In genomic region chr15:75428152-75428551, GRCh38 we compare ENCODE assay signal across 26 cellular contexts. TPM values are rescaled to one million over a fixed set of nuclear protein-coding genes. Genes with fewer than 3 reads are reported as not detected.
DNase-seq lines count a peak whose midpoint lies in the region; ATAC-seq, FAIRE-seq and TF ChIP-seq lines count a peak whose summit lies in the region.
"Had no signal": no experiment of that assay in that cellular context is flagged by ENCODE, and none has a peak within 500 bp of the region (broad histone marks: within the 10 kb centered on the region; RNA-seq: fewer than 3 reads in every experiment).

No MANE protein-coding gene starts in this region.

- intact Hi-C loops in kidney (cut with DNase I) = no loop called here

- POLR2A ChIA-PET in HEK293 (lab: Yijun Ruan, JAX) = interaction anchor here (1.5 kb wide), 1 partner anchor 60 kb away, joined by 4 read pairs; the partner anchor contains the start of gene MAN2C1
- POLR2A ChIA-PET in WTC11 (lab: Charles Lee) = no interaction called here

- FAIRE-seq in kidney (lab: Jason Lieb, UNC) = no peak
- FAIRE-seq: A204.1, GM12878, GM12892, GM19239 had no signal

- H3K4me1 ChIP-seq in HEK293 (ENCODE audit: control insufficient read depth, insufficient read depth, low read length) = 0 out of 2 replicates have a peak, but pooled peaks cover 2% of the 10 kb centered on the region
- H3K4me1 ChIP-seq in kidney (ENCODE audit: control insufficient read depth in 1 of 2, insufficient read depth in 1 of 2, low read depth in 1 of 2, low read length in 2 of 2) = no peaks in the 10 kb centered on the region
- H3K4me1 ChIP-seq: BE2C, BLaER1 had no signal

- no peaks in the 10 kb centered on the region for H3K4me1 Mint-ChIP-seq in WTC11

- peaks cover 41 to 69% of the 10 kb centered on the region in 2 experiments for H3K36me3 ChIP-seq in HEK293 (ENCODE audit: control insufficient read depth in 2 of 2, insufficient read depth in 1 of 2, low read length in 2 of 2)
- peaks cover 5 to 16% of the 10 kb centered on the region in 2 donors for H3K36me3 ChIP-seq in kidney (ENCODE audit: control insufficient read depth in 1 of 2, insufficient read depth in 2 of 2, low read length in 2 of 2)

- H3K4me3 ChIP-seq in HEK293 (ENCODE audit: low read depth, low read length) (no peak overlapping the region), kidney (ENCODE audit: low read length in 2 of 2) (no peak overlapping the region)
- H3K4me3 ChIP-seq: BLaER1, GM12878 had no signal

- CTCF ChIA-PET in HEK293 (lab: Yijun Ruan, JAX) = interaction anchor here (0.9 kb wide), 1 partner anchor 26 kb away, joined by 3 read pairs; no protein-coding TSS in a partner anchor
- CTCF ChIA-PET in WTC11 (lab: Charles Lee) = no interaction called here

- H3K9ac ChIP-seq in kidney (ENCODE audit: low read length in 2 of 2) = no peak overlapping the region
- H3K9ac ChIP-seq: BLaER1 had no signal

- DNase-seq in WTC11 (ENCODE audit: low spot score) (no peak), kidney (peak; percentile 20), kidney glomerular epithelial cell (lab: John Stamatoyannopoulos, UW) (no peak), NOMO-1 (lab: John Stamatoyannopoulos, UW; ENCODE audit: unreplicated experiment in 2 of 2) (no peak)
- DNase-seq: 8988T; ACHN; BE2C; C1 segment of cervical spinal cord; CD4-positive, alpha-beta memory T cell; CD4-positive, CD25-positive, alpha-beta regulatory T cell; CD8-positive, alpha-beta memory T cell; COR-L47; DMS 273 treated with DMSO at 0.1 percent for 48 hours; DMS153; DMS53; DMS79; DND-41; EL; GDM1 had no signal

- H3K9me3 ChIP-seq in HEK293 (ENCODE audit: control insufficient read depth, insufficient read depth, low read depth, low read length) (no peaks in the 10 kb centered on the region), kidney (ENCODE audit: control insufficient read depth in 1 of 2, low read length in 2 of 2) (no peaks in the 10 kb centered on the region)
- H3K9me3 ChIP-seq: BE2C, BLaER1 had no signal

- H3K36me3 Mint-ChIP-seq in WTC11 = peaks cover 34% of the 10 kb centered on the region

- H3K27me3 Mint-ChIP-seq in WTC11 (ENCODE audit: low read depth) = no peaks in the 10 kb centered on the region
- H3K27me3 Mint-ChIP-seq: CD4-positive, alpha-beta memory T cell; CD4-positive, CD25-positive, alpha-beta regulatory T cell; CD8-positive, alpha-beta memory T cell had no signal

- ATAC-seq in WTC11 = no peak
- ATAC-seq: GM12878 had no signal

- no peak overlapping the region for H3K27ac Mint-ChIP-seq in WTC11

- TF ChIP-seq CTCF in HEK293 (tag by site-specific recombination; IDR thresholded peaks at IDR 0.05) = no peak
- TF ChIP-seq CTCF in WTC11 (IDR thresholded peaks at IDR 0.05) = no peak
- TF ChIP-seq CTCF in kidney (IDR thresholded peaks at IDR 0.05; ENCODE audit: borderline replicate concordance, extremely low read depth, insufficient read depth) = no peak

- H3K4me3 Mint-ChIP-seq in WTC11 = no peak overlapping the region
- H3K4me3 Mint-ChIP-seq: CD14-positive monocyte; CD4-positive, CD25-positive, alpha-beta regulatory T cell; CD8-positive, alpha-beta memory T cell had no signal

- no peak overlapping the region for H3K27ac ChIP-seq in HEK293 (ENCODE audit: extremely low read depth, low read depth, low read length)
- no peak overlapping the region for H3K27ac ChIP-seq in kidney (ENCODE audit: low read depth in 2 of 2, low read length in 2 of 2)
- H3K27ac ChIP-seq: BLaER1 had no signal

- no peaks in the 10 kb centered on the region for H3K9me3 Mint-ChIP-seq in WTC11
- H3K9me3 Mint-ChIP-seq: CD14-positive monocyte; CD4-positive, alpha-beta memory T cell; CD4-positive, CD25-positive, alpha-beta regulatory T cell; CD8-positive, alpha-beta memory T cell had no signal

TF ChIP-seq in HEK293, 187 proteins besides CTCF, POLR2A, EP300 and RAD21:
- TF ChIP-seq ZNF600 (tag by site-specific recombination; IDR thresholded peaks at IDR 0.05) (no peak), ZNF121 (tag by site-specific recombination; IDR thresholded peaks at IDR 0.05) (peak; percentile 90)

TF ChIP-seq in WTC11, 78 proteins besides CTCF, POLR2A, EP300 and RAD21:
- TF ChIP-seq ETV6 (CRISPR knock-in tag; IDR thresholded peaks at IDR 0.05) = no peak
- TF ChIP-seq, protein P1, sequence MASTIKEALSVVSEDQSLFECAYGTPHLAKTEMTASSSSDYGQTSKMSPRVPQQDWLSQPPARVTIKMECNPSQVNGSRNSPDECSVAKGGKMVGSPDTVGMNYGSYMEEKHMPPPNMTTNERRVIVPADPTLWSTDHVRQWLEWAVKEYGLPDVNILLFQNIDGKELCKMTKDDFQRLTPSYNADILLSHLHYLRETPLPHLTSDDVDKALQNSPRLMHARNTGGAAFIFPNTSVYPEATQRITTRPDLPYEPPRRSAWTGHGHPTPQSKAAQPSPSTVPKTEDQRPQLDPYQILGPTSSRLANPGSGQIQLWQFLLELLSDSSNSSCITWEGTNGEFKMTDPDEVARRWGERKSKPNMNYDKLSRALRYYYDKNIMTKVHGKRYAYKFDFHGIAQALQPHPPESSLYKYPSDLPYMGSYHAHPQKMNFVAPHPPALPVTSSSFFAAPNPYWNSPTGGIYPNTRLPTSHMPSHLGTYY (CRISPR knock-in tag; IDR thresholded peaks at IDR 0.05) = no peak
- TF ChIP-seq NR3C1 (CRISPR knock-in tag; conservative IDR thresholded peaks at IDR 0.05; ENCODE audit: low read depth) = no peak
- TF ChIP-seq MXD4 (CRISPR knock-in tag; IDR thresholded peaks at IDR 0.05; ENCODE audit: borderline replicate concordance) = no peak
- no peak for TF ChIP-seq CREM (CRISPR knock-in tag; IDR thresholded peaks at IDR 0.05)
- TF ChIP-seq ZNF121 (CRISPR knock-in tag; IDR thresholded peaks at IDR 0.05) = 0 out of 2 replicates have a peak, but pooled peaks have one; percentile 16
- no peak for TF ChIP-seq ZNF416 (CRISPR knock-in tag; IDR thresholded peaks at IDR 0.05)
- TF ChIP-seq SMAD4 (CRISPR knock-in tag; IDR thresholded peaks at IDR 0.05) = no peak
TF ChIP-seq in WTC11: peak in this region for 1.

RNA-seq across cellular contexts. Expression of gene SIN3A, which starts 23.3 kb away (rescaled TPM):
- total RNA-seq in WTC11 (2021) (107 to 113 TPM (median 110 TPM) in 3 replicates), kidney (74.3 TPM)
- polyA plus RNA-seq in kidney (ENCODE audit: insufficient read depth, low read depth, low replicate concordance) = 9.2 TPM

RNA-seq across cellular contexts. Expression of gene MAN2C1, which starts 59.7 kb away (rescaled TPM):
- total RNA-seq in WTC11 (2021) (148 to 155 TPM (median 151 TPM) in 3 replicates), kidney (246 TPM)
- 126 TPM for polyA plus RNA-seq in kidney (ENCODE audit: insufficient read depth, low read depth, low replicate concordance)

Comparison
In these comparisons a context has a peak if more than half of its experiments do, and no peak if none do; other contexts are left out.
1. Of the 8 proteins assayed by ChIP-seq in both HEK293 and WTC11: peak only in HEK293: none; only in WTC11: none; in both: ZNF121; in neither: 7.